Comparison of ENCODE assay signal across 8 cellular contexts in the genomic region with DNA sequence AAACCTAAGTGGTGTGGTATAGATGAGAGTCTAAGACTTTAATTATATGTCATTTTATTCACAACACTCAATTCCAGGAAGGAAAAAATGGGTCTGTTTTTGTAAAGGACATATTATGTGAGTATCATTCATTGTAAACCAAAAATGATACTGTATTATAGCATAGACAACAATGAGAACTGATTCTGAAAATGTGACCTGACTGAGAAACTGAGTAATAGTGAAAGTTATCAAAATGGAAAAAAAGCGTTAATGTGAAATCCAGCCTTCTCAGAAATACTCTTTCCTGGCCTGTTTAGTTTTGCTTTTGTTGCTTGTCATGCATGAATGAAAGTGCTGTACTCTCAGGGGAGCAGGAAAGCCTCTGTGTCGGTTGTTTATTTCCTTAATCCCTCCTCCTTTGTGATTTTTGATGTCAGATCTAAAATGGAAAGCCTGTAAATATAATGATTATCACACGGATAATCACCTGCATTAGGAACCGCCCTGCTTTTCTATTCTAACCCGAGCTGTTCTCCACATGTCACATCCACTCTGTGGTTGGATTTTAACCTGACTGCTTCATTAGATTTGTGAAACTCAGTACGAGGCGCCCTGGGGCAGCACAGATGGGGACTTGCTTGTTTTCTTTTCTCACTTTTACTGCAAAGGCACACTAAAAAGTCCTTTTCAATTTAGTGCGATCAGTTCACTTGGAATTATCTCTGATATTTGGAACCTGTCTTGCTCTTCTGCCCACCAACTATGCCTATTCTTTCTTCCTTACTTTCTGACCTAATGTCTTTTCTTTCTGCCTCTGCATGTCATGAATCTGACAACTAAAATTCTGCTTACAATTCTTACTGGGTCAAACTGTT.
DNase-seq lines count a peak whose midpoint lies in the region; ATAC-seq and TF ChIP-seq lines count a peak whose summit lies in the region.

No MANE protein-coding gene starts in this region.

- peaks cover 20% of the 10 kb centered on the region for H3K4me1 ChIP-seq in BE2C

- in situ Hi-C loops in astrocyte of the cerebellum (cut with HindIII; ENCODE audit: low sequenced_read_pairs): no loop called here

- peak; percentile 66 for ATAC-seq in GM19035 (IDR thresholded peaks at IDR 0.05; ENCODE audit: unreplicated experiment)
- ATAC-seq in HG03159 (IDR thresholded peaks at IDR 0.05; ENCODE audit: unreplicated experiment): peak; percentile 59

- no peaks in the 10 kb centered on the region for H3K27me3 ChIP-seq in BE2C

- H3K36me3 ChIP-seq in BE2C: no peaks in the 10 kb centered on the region

- H3K4me3 ChIP-seq in BE2C (ENCODE audit: low read depth, low read length) (peak overlapping the region; percentile 36), astrocyte of the cerebellum (ENCODE audit: low read depth, low read length) (peak overlapping the region; percentile 3)

- no peak for TF ChIP-seq CTCF in BE2C (IDR thresholded peaks at IDR 0.05; ENCODE audit: low read depth, low read length)
- TF ChIP-seq CTCF in astrocyte of the cerebellum (IDR thresholded peaks at IDR 0.05; ENCODE audit: low read depth, low read length, missing control alignments): no peak

- peak; percentile 54 for DNase-seq in BE2C
- peak; percentile 12 for DNase-seq in astrocyte of the cerebellum (ENCODE audit: low read depth)
- peak; percentile 60 to 67 for DNase-seq in lung microvascular endothelial cell (ENCODE audit: low read depth in 2 of 2)
- DNase-seq in stimulated activated naive CD4-positive, alpha-beta T cell treated with Interleukin-2 at 50 U/mL for 16 hours (lab: John Stamatoyannopoulos, UW): peak; percentile 45
- DNase-seq in NCI-H774 (lab: John Stamatoyannopoulos, UW): no peak

- H3K9me3 ChIP-seq in BE2C: no peaks in the 10 kb centered on the region

TF ChIP-seq in PFSK-1, 5 proteins besides CTCF, POLR2A, EP300 and RAD21:
- TF ChIP-seq SIN3A (IDR thresholded peaks at IDR 0.05; ENCODE audit: borderline replicate concordance, insufficient read depth, low read length) (0 out of 2 replicates have a peak, but pooled peaks have one; percentile 38), FOXP2 (optimal IDR thresholded peaks at IDR 0.05; ENCODE audit: borderline replicate concordance, extremely low read depth, extremely low read length, insufficient read depth) (no peak), POLR2AphosphoS5 (IDR thresholded peaks at IDR 0.05; ENCODE audit: low read depth, low read length) (0 out of 2 replicates have a peak, but pooled peaks have one; percentile 23), TAF1 (IDR thresholded peaks at IDR 0.05; ENCODE audit: borderline replicate concordance, insufficient read depth, low read length) (no peak)
- TF ChIP-seq, protein P1, sequence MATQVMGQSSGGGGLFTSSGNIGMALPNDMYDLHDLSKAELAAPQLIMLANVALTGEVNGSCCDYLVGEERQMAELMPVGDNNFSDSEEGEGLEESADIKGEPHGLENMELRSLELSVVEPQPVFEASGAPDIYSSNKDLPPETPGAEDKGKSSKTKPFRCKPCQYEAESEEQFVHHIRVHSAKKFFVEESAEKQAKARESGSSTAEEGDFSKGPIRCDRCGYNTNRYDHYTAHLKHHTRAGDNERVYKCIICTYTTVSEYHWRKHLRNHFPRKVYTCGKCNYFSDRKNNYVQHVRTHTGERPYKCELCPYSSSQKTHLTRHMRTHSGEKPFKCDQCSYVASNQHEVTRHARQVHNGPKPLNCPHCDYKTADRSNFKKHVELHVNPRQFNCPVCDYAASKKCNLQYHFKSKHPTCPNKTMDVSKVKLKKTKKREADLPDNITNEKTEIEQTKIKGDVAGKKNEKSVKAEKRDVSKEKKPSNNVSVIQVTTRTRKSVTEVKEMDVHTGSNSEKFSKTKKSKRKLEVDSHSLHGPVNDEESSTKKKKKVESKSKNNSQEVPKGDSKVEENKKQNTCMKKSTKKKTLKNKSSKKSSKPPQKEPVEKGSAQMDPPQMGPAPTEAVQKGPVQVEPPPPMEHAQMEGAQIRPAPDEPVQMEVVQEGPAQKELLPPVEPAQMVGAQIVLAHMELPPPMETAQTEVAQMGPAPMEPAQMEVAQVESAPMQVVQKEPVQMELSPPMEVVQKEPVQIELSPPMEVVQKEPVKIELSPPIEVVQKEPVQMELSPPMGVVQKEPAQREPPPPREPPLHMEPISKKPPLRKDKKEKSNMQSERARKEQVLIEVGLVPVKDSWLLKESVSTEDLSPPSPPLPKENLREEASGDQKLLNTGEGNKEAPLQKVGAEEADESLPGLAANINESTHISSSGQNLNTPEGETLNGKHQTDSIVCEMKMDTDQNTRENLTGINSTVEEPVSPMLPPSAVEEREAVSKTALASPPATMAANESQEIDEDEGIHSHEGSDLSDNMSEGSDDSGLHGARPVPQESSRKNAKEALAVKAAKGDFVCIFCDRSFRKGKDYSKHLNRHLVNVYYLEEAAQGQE (IDR thresholded peaks at IDR 0.05; ENCODE audit: insufficient read depth in 1 of 2, low read depth in 2 of 2, low read length in 2 of 2): no peak
